8 cellular contexts compared by ENCODE assay signal in the genomic region with DNA sequence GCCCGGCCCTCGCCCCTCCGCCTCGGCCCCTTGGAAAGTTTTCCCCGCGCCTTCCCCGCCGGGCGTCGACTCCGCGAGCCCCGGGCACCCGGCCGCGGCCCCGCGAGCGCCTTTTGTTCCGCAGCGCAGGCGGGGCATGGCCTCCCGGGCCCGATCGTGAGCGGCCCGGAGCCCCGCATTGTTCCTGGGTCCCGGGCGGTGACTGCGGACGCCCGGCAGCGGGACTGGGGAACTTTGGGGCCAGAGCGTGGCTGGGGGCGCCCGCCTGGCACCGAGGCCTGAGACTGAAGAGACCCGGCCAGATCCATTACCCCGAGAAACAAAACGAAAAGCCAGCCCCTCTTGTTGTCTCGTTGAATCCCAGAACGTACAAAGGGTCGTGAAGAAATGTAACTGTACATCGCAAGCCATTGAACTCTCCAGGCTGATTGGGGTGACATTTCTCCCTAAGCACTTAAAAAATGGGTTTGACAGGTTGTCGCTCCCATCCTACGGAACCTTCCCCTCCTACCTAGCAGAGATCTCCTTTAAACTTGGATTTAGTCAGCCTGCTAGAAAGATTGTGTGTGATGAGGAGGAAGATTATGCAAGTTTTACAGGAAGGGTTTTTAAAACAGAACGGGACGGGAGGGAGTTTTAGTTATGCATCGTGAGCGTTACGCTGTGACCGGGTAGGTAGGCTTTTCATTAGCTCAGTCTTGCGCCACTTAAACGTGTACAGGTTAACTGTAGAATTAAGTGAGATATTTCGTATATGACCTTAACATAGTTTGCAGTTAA. TPM values are rescaled to one million over a fixed set of nuclear protein-coding genes. Genes with fewer than 3 reads are reported as not detected.
DNase-seq lines count a peak whose midpoint lies in the region; ATAC-seq and TF ChIP-seq lines count a peak whose summit lies in the region.

No MANE protein-coding gene starts in this region.

- CTCF ChIA-PET in AG04449 (lab: Yijun Ruan, JAX), result interaction anchor here (1.4 to 1.8 kb wide), 3 partner anchors 10 to 16 kb away, joined by 3 to 4 read pairs (median 4); no protein-coding TSS in a partner anchor

- intact Hi-C loops in left ventricle myocardium superior (cut with micrococcal nuclease), result no loop called here

- peaks cover 46% of the 10 kb centered on the region for H3K4me1 Mint-ChIP-seq in activated naive CD8-positive, alpha-beta T cell treated with anti-CD3 and anti-CD28 coated beads, Interleukin-2, amount 10 ng/mL, durations not matched to agents 7 days and 5 days

- H3K9me3 Mint-ChIP-seq in activated naive CD8-positive, alpha-beta T cell treated with anti-CD3 and anti-CD28 coated beads, Interleukin-2, amount 10 ng/mL, durations not matched to agents 7 days and 5 days, result peaks cover 1% of the 10 kb centered on the region

- peaks cover 2% of the 10 kb centered on the region for H3K27me3 Mint-ChIP-seq in activated naive CD8-positive, alpha-beta T cell treated with anti-CD3 and anti-CD28 coated beads, Interleukin-2, amount 10 ng/mL, durations not matched to agents 7 days and 5 days

- H3K36me3 Mint-ChIP-seq in activated naive CD8-positive, alpha-beta T cell treated with anti-CD3 and anti-CD28 coated beads, Interleukin-2, amount 10 ng/mL, durations not matched to agents 7 days and 5 days, result peaks cover 9% of the 10 kb centered on the region

- TF ChIP-seq CTCF in AG04449 (IDR thresholded peaks at IDR 0.05; ENCODE audit: insufficient read depth, low read length, missing control alignments) (no peak), GM12875 (IDR thresholded peaks at IDR 0.05; ENCODE audit: borderline replicate concordance, insufficient read depth, low read depth, low read length) (no peak)

- POLR2A ChIA-PET in AG04449 (lab: Yijun Ruan, JAX), result no interaction called here
- POLR2A ChIA-PET in activated naive CD8-positive, alpha-beta T cell treated with anti-CD3 and anti-CD28 coated beads, Interleukin-2, amount 10 ng/mL, durations not matched to agents 7 days and 5 days (lab: Charles Lee), result interaction anchor here (0.8 to 2.4 kb wide), 7 partner anchors 8 to 45 kb away, joined by 3 to 13 read pairs (median 6); no protein-coding TSS in a partner anchor

- ATAC-seq in HG02884 (IDR thresholded peaks at IDR 0.05; ENCODE audit: unreplicated experiment) (peak; percentile 16), left ventricle myocardium superior (peak; percentile 4)
- peak; percentile 17 for ATAC-seq in activated naive CD8-positive, alpha-beta T cell treated with anti-CD3 and anti-CD28 coated beads, Interleukin-2, amount 10 ng/mL, durations not matched to agents 7 days and 5 days (ENCODE audit: low read depth)

- H3K27ac Mint-ChIP-seq in activated naive CD8-positive, alpha-beta T cell treated with anti-CD3 and anti-CD28 coated beads, Interleukin-2, amount 10 ng/mL, durations not matched to agents 7 days and 5 days, result peak overlapping the region; percentile 94

- H3K4me3 ChIP-seq in AG04449 (ENCODE audit: low read depth, low read length) (peak overlapping the region; percentile 92), GM12875 (ENCODE audit: low read depth, low read length) (peak overlapping the region; percentile 65)

- DNase-seq in AG04449 (ENCODE audit: low read depth, low spot score) (no peak), NCI-H510A (lab: John Stamatoyannopoulos, UW) (peak; percentile 13), left ventricle myocardium superior (no peak), retina (peak; percentile 67), ureter (ENCODE audit: low spot score) (no peak)
- DNase-seq in activated naive CD8-positive, alpha-beta T cell treated with anti-CD3 and anti-CD28 coated beads, Interleukin-2, amount 10 ng/mL, durations not matched to agents 7 days and 5 days, result no peak

- H3K4me3 Mint-ChIP-seq in activated naive CD8-positive, alpha-beta T cell treated with anti-CD3 and anti-CD28 coated beads, Interleukin-2, amount 10 ng/mL, durations not matched to agents 7 days and 5 days, result peak overlapping the region; percentile 98

RNA-seq across cellular contexts. Expression of a gene that starts 0.8 kb away (rescaled TPM):
- total RNA-seq in activated naive CD8-positive, alpha-beta T cell treated with anti-CD3 and anti-CD28 coated beads, Interleukin-2, amount 10 ng/mL, durations not matched to agents 7 days and 5 days, result 10 to 100 TPM; 95.2 to 95.9 TPM
- 53.4 TPM for total RNA-seq in left ventricle myocardium superior
- total RNA-seq in ureter, result 80.3 TPM

RNA-seq across cellular contexts. Expression of a gene that starts 52.2 kb away (rescaled TPM):
- total RNA-seq in activated naive CD8-positive, alpha-beta T cell treated with anti-CD3 and anti-CD28 coated beads, Interleukin-2, amount 10 ng/mL, durations not matched to agents 7 days and 5 days, result 1 to 10 TPM; 1.7 to 1.8 TPM
- total RNA-seq in left ventricle myocardium superior, result 2.4 TPM
- 5.2 TPM for total RNA-seq in ureter

Comparison
In these comparisons a context has a peak if more than half of its experiments do, and no peak if none do; other contexts are left out.
1. DNase-seq: peak in NCI-H510A (single experiment) and retina (single experiment); none in AG04449 (single experiment), activated naive CD8-positive, alpha-beta T cell treated with anti-CD3 and anti-CD28 coated beads, Interleukin-2, amount 10 ng/mL, durations not matched to agents 7 days and 5 days (single experiment), left ventricle myocardium superior (single experiment) and ureter (single experiment).
2. Peak in every context shown above with its lines, with median percentiles within 50 percentile points of each other: ATAC-seq.